Comparison of ENCODE assay signal across 1 cellular context in the genomic region with DNA sequence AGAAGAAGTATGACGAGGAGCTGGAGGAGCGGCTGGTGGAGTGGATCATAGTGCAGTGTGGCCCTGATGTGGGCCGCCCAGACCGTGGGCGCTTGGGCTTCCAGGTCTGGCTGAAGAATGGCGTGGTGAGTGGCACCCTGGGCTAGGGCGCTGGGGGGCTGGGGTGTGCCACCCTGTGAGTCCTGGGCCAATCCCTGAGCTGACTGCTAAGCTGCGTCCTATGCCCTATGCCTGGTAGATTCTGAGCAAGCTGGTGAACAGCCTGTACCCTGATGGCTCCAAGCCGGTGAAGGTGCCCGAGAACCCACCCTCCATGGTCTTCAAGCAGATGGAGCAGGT.
TF ChIP-seq lines count a peak whose summit lies in the region.

No MANE protein-coding gene starts in this region.

TF ChIP-seq in IMR-90, 13 proteins besides CTCF, POLR2A, EP300 and RAD21:
- TF ChIP-seq CHD1 (IDR thresholded peaks at IDR 0.05; ENCODE audit: low read depth, low read length) (no peak), CEBPB (IDR thresholded peaks at IDR 0.05; ENCODE audit: low read depth, low read length) (no peak), FOS (IDR thresholded peaks at IDR 0.05; ENCODE audit: low read depth, low read length) (no peak), BHLHE40 (IDR thresholded peaks at IDR 0.05; ENCODE audit: low read depth, low read length) (no peak), NFE2L2 (IDR thresholded peaks at IDR 0.05; ENCODE audit: low read depth, low read length) (no peak), MXI1 (IDR thresholded peaks at IDR 0.05; ENCODE audit: borderline replicate concordance, low read depth, low read length) (no peak), RCOR1 (IDR thresholded peaks at IDR 0.05; ENCODE audit: insufficient replicate concordance, low read length) (no peak)
- TF ChIP-seq, protein P1, sequence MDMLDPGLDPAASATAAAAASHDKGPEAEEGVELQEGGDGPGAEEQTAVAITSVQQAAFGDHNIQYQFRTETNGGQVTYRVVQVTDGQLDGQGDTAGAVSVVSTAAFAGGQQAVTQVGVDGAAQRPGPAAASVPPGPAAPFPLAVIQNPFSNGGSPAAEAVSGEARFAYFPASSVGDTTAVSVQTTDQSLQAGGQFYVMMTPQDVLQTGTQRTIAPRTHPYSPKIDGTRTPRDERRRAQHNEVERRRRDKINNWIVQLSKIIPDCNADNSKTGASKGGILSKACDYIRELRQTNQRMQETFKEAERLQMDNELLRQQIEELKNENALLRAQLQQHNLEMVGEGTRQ (IDR thresholded peaks at IDR 0.05; ENCODE audit: low read depth, low read length) = no peak
- TF ChIP-seq, protein P2, sequence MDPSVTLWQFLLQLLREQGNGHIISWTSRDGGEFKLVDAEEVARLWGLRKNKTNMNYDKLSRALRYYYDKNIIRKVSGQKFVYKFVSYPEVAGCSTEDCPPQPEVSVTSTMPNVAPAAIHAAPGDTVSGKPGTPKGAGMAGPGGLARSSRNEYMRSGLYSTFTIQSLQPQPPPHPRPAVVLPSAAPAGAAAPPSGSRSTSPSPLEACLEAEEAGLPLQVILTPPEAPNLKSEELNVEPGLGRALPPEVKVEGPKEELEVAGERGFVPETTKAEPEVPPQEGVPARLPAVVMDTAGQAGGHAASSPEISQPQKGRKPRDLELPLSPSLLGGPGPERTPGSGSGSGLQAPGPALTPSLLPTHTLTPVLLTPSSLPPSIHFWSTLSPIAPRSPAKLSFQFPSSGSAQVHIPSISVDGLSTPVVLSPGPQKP (IDR thresholded peaks at IDR 0.05; ENCODE audit: borderline replicate concordance, low read depth, low read length) = no peak
